19 cellular contexts compared by ENCODE assay signal in the genomic region with DNA sequence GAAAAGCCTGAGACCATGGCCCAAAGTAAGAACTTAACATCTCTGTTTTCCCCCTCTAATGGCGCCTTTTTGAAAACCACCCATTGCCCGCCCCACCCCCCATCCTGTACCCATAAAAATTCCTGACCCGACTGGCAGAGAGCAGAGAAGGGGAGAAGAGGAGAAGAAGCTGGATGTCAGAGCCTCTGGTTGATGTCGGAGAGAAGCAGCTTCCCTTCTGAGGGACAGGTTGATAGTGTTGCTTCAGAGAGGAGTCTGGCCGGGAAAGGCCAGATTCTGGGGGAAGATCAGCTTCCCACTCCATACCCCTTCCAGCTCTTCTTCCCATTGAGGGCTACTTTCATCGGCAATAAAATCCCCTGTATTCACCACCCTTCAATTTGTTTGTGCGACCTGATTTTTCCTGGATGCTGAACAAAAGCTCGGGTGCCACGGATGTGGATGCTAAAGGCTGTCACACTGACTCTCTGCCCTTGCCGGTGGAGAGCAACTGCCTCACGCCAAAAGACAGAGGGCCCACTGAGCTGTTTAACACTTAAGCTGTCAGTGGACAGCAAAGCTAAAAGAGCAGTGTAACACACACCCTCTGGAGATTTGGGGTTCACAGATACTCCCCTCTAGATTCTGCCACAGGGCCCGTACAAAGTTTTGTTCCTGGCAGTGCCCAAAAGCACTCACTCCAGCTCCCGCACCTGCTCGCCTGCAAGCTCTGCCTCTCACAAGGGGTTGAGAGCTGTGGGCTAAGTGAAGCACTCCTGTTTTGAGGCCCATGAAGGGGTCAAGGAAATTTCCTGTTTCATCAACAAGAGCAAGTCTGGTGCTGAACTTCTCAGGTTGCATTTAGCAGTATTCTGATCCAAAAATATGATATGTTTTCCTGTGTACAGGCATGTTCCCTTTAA.
"Had no signal": no experiment of that assay in that cellular context is flagged by ENCODE, and none has a peak within 500 bp of the region (broad histone marks: within the 10 kb centered on the region; RNA-seq: fewer than 3 reads in every experiment).

No MANE protein-coding gene starts in this region.

- H3K27me3 ChIP-seq: neutrophil, pancreas, stomach had no signal

- H3K27ac ChIP-seq: left ventricle myocardium inferior, neutrophil, pancreas, stomach had no signal

- ATAC-seq: activated CD8-positive, alpha-beta T cell treated with anti-CD3 and anti-CD28 coated beads for 36 hours; activated T-helper 17 cell treated with anti-CD3 and anti-CD28 coated beads, Interleukin-2, amount 50 U/mL, for 72 hours; pancreas; sciatic nerve; stimulated activated effector memory CD8-positive, alpha-beta T cell treated with anti-CD3 and anti-CD28 coated beads, Interleukin-12 subunit alpha, Interleukin-12 subunit beta, amount 100 ng/mL, for 72 hours had no signal

- H3K9me3 Mint-ChIP-seq: brain had no signal

- H3K36me3 ChIP-seq: left ventricle myocardium inferior, neutrophil, pancreas, stomach had no signal

- DNase-seq: activated CD4-positive, alpha-beta T cell treated with anti-CD3 and anti-CD28 coated beads, Interleukin-2, amount 10 ng/mL, durations not matched to agents 24 days and 14 days; activated CD8-positive, alpha-beta T cell treated with anti-CD3 and anti-CD28 coated beads for 36 hours; activated naive CD4-positive, alpha-beta T cell treated with Interleukin-2 at 50 U/mL for 16 hours; activated naive CD8-positive, alpha-beta T cell treated with anti-CD3 and anti-CD28 coated beads, Interleukin-2, amount 10 ng/mL, durations not matched to agents 7 days and 5 days; activated T-cell treated with anti-CD3 and anti-CD28 coated beads, Interleukin-2, amount 50 U/mL, for 1 hour; caudate nucleus; head of caudate nucleus; left ventricle myocardium inferior; mammary epithelial cell; pancreas; stimulated activated CD4-positive, alpha-beta T cell treated with anti-CD3 and anti-CD28 coated beads, Interleukin-4, amount 100 ng/mL, for 1 hour; stomach; trophoblast cell had no signal

- H3K4me3 ChIP-seq: left ventricle myocardium inferior, pancreas, smooth muscle cell, stomach had no signal

- H3K36me3 Mint-ChIP-seq: activated naive CD8-positive, alpha-beta T cell treated with anti-CD3 and anti-CD28 coated beads, Interleukin-2, amount 10 ng/mL, durations not matched to agents 7 days and 5 days; brain; stimulated activated effector memory CD8-positive, alpha-beta T cell treated with anti-CD3 and anti-CD28 coated beads, Interleukin-12 subunit alpha, Interleukin-12 subunit beta, amount 100 ng/mL, for 72 hours had no signal

- H3K27ac Mint-ChIP-seq: activated CD4-positive, alpha-beta T cell treated with anti-CD3 and anti-CD28 coated beads, Interleukin-2, amount 10 ng/mL, durations not matched to agents 24 days and 14 days; activated CD8-positive, alpha-beta T cell treated with anti-CD3 and anti-CD28 coated beads for 36 hours; activated naive CD8-positive, alpha-beta T cell treated with anti-CD3 and anti-CD28 coated beads, Interleukin-2, amount 10 ng/mL, durations not matched to agents 7 days and 5 days; activated T-helper 17 cell treated with anti-CD3 and anti-CD28 coated beads, Interleukin-2, amount 50 U/mL, for 72 hours; stimulated activated effector memory CD8-positive, alpha-beta T cell treated with anti-CD3 and anti-CD28 coated beads, Interleukin-12 subunit alpha, Interleukin-12 subunit beta, amount 100 ng/mL, for 72 hours had no signal

- H3K4me1 Mint-ChIP-seq: activated CD4-positive, alpha-beta T cell treated with anti-CD3 and anti-CD28 coated beads, Interleukin-2, amount 10 ng/mL, durations not matched to agents 24 days and 14 days; activated naive CD8-positive, alpha-beta T cell treated with anti-CD3 and anti-CD28 coated beads, Interleukin-2, amount 10 ng/mL, durations not matched to agents 7 days and 5 days; activated T-helper 17 cell treated with anti-CD3 and anti-CD28 coated beads, Interleukin-2, amount 50 U/mL, for 72 hours; stimulated activated effector memory CD8-positive, alpha-beta T cell treated with anti-CD3 and anti-CD28 coated beads, Interleukin-12 subunit alpha, Interleukin-12 subunit beta, amount 100 ng/mL, for 72 hours had no signal

- H3K4me3 Mint-ChIP-seq: activated CD4-positive, alpha-beta T cell treated with anti-CD3 and anti-CD28 coated beads, Interleukin-2, amount 10 ng/mL, durations not matched to agents 24 days and 14 days; activated CD8-positive, alpha-beta T cell treated with anti-CD3 and anti-CD28 coated beads for 36 hours; activated naive CD8-positive, alpha-beta T cell treated with anti-CD3 and anti-CD28 coated beads, Interleukin-2, amount 10 ng/mL, durations not matched to agents 7 days and 5 days; activated T-helper 17 cell treated with anti-CD3 and anti-CD28 coated beads, Interleukin-2, amount 50 U/mL, for 72 hours; brain; stimulated activated effector memory CD8-positive, alpha-beta T cell treated with anti-CD3 and anti-CD28 coated beads, Interleukin-12 subunit alpha, Interleukin-12 subunit beta, amount 100 ng/mL, for 72 hours had no signal

- H3K4me1 ChIP-seq: left ventricle myocardium inferior, pancreas, stomach had no signal

- H3K9me3 ChIP-seq: left ventricle myocardium inferior, neutrophil, pancreas, stomach had no signal

- H3K27me3 Mint-ChIP-seq: activated CD4-positive, alpha-beta T cell treated with anti-CD3 and anti-CD28 coated beads, Interleukin-2, amount 10 ng/mL, durations not matched to agents 24 days and 14 days; activated CD8-positive, alpha-beta T cell treated with anti-CD3 and anti-CD28 coated beads for 36 hours; activated naive CD8-positive, alpha-beta T cell treated with anti-CD3 and anti-CD28 coated beads, Interleukin-2, amount 10 ng/mL, durations not matched to agents 7 days and 5 days; activated T-helper 17 cell treated with anti-CD3 and anti-CD28 coated beads, Interleukin-2, amount 50 U/mL, for 72 hours; brain had no signal
